Comparison of ENCODE assay signal across 19 cellular contexts in the genomic region with DNA sequence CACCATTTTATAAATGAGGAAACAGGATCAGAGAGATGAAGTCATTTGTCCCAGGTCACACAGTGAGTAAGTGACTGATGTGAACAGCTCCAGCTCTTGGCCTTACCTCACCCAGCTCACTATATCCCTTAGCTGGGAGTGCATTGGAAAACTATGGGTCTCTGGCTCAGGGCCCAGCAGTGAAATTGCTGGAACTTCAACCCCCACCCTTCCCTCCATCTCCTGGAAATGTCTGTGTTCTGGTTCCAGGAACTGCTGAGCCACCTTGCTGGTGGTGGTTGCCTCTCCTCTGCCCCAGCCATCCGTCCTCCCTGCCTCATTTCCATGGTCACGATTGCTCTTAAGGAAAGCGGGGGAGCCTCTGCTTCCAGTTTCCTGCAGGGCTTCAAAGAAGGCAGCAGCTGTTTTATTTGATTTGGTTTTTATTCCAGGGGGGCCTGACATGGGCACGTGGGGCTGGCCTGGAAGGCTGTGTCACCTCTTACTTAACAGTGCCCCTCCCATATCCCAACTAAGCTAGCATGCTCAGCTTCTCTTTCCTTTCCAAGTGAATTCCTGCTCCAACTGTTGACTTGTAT. TPM values are rescaled to one million over a fixed set of nuclear protein-coding genes. Genes with fewer than 3 reads are reported as not detected.
DNase-seq lines count a peak whose midpoint lies in the region; ATAC-seq, FAIRE-seq and TF ChIP-seq lines count a peak whose summit lies in the region.
"Had no signal": no experiment of that assay in that cellular context is flagged by ENCODE, and none has a peak within 500 bp of the region (broad histone marks: within the 10 kb centered on the region; RNA-seq: fewer than 3 reads in every experiment).

No MANE protein-coding gene starts in this region.

- H3K4me3 Mint-ChIP-seq in astrocyte (ENCODE audit: unreplicated experiment), result no peak overlapping the region
- no peak overlapping the region for H3K4me3 Mint-ChIP-seq in T-helper 17 cell
- no peak overlapping the region for H3K4me3 Mint-ChIP-seq in activated T-helper 1 cell treated with anti-CD3 and anti-CD28 coated beads, Interleukin-12 subunit alpha, Interleukin-12 subunit beta, Interleukin-2, Interleukin-4 antibody, amounts not matched to agents 30 ng/mL and 10 ng/mL and 1 ng/mL, durations not matched to agents 14 hours and 24 hours and 36 hours
- H3K4me3 Mint-ChIP-seq: activated naive CD8-positive, alpha-beta T cell; memory B cell; T-cell had no signal

- H3K9me3 ChIP-seq in GM23248 (ENCODE audit: low read depth) (no peaks in the 10 kb centered on the region), astrocyte (ENCODE audit: insufficient read depth, low read depth, low read length) (no peaks in the 10 kb centered on the region), T-helper 17 cell (ENCODE audit: control insufficient read depth, low read length, poor library complexity, severe bottlenecking) (no peaks in the 10 kb centered on the region)
- H3K9me3 ChIP-seq: neutrophil had no signal

- H3K27me3 Mint-ChIP-seq in astrocyte (ENCODE audit: low read depth, unreplicated experiment) (no peaks in the 10 kb centered on the region), T-helper 17 cell (peaks cover 6% of the 10 kb centered on the region)
- no peaks in the 10 kb centered on the region for H3K27me3 Mint-ChIP-seq in activated T-helper 1 cell treated with anti-CD3 and anti-CD28 coated beads, Interleukin-12 subunit alpha, Interleukin-12 subunit beta, Interleukin-2, Interleukin-4 antibody, amounts not matched to agents 30 ng/mL and 10 ng/mL and 1 ng/mL, durations not matched to agents 14 hours and 24 hours and 36 hours (ENCODE audit: insufficient read depth)
- H3K27me3 Mint-ChIP-seq: T-cell had no signal

- H4K20me1 ChIP-seq in GM23248 (ENCODE audit: insufficient read depth), result no peaks in the 10 kb centered on the region
- no peaks in the 10 kb centered on the region for H4K20me1 ChIP-seq in astrocyte (ENCODE audit: insufficient read depth, low read length)

- H3K79me2 ChIP-seq in GM23248 (ENCODE audit: insufficient read depth) (no peaks in the 10 kb centered on the region), astrocyte (ENCODE audit: insufficient read depth, low read length) (no peaks in the 10 kb centered on the region)

- H3K9me3 Mint-ChIP-seq in astrocyte (ENCODE audit: unreplicated experiment), result no peaks in the 10 kb centered on the region
- no peaks in the 10 kb centered on the region for H3K9me3 Mint-ChIP-seq in activated T-helper 1 cell treated with anti-CD3 and anti-CD28 coated beads, Interleukin-12 subunit alpha, Interleukin-12 subunit beta, Interleukin-2, Interleukin-4 antibody, amounts not matched to agents 30 ng/mL and 10 ng/mL and 1 ng/mL, durations not matched to agents 14 hours and 24 hours and 36 hours
- H3K9me3 Mint-ChIP-seq: T-cell had no signal

- no peaks in the 10 kb centered on the region for H3K36me3 Mint-ChIP-seq in astrocyte (ENCODE audit: low read depth, unreplicated experiment)
- no peaks in the 10 kb centered on the region for H3K36me3 Mint-ChIP-seq in T-helper 17 cell (ENCODE audit: low read depth)
- no peaks in the 10 kb centered on the region for H3K36me3 Mint-ChIP-seq in activated T-helper 1 cell treated with anti-CD3 and anti-CD28 coated beads, Interleukin-12 subunit alpha, Interleukin-12 subunit beta, Interleukin-2, Interleukin-4 antibody, amounts not matched to agents 30 ng/mL and 10 ng/mL and 1 ng/mL, durations not matched to agents 14 hours and 24 hours and 36 hours (ENCODE audit: low read depth)
- H3K36me3 Mint-ChIP-seq: activated naive CD8-positive, alpha-beta T cell; T-cell had no signal

- H3K27ac ChIP-seq in GM23248, result no peak overlapping the region
- H3K27ac ChIP-seq in astrocyte (ENCODE audit: low read depth, low read length), result no peak overlapping the region
- H3K27ac ChIP-seq: KMS-11, neutrophil had no signal

- peaks cover 5% of the 10 kb centered on the region for H3K4me1 Mint-ChIP-seq in astrocyte (ENCODE audit: low read depth, unreplicated experiment)
- no peaks in the 10 kb centered on the region for H3K4me1 Mint-ChIP-seq in T-helper 17 cell
- no peaks in the 10 kb centered on the region for H3K4me1 Mint-ChIP-seq in activated T-helper 1 cell treated with anti-CD3 and anti-CD28 coated beads, Interleukin-12 subunit alpha, Interleukin-12 subunit beta, Interleukin-2, Interleukin-4 antibody, amounts not matched to agents 30 ng/mL and 10 ng/mL and 1 ng/mL, durations not matched to agents 14 hours and 24 hours and 36 hours (ENCODE audit: low read depth)
- H3K4me1 Mint-ChIP-seq: memory B cell, T-cell had no signal

- H3K9ac ChIP-seq in GM23248 (no peak overlapping the region), astrocyte (ENCODE audit: low read length) (no peak overlapping the region)
- H3K9ac ChIP-seq: KMS-11 had no signal

- no peaks in the 10 kb centered on the region for H3K9me2 ChIP-seq in GM23248 (ENCODE audit: insufficient read depth)

- intact Hi-C loops in Right ventricle myocardium superior (cut with DNase I), result no loop called here
- intact Hi-C loops in activated T-helper 1 cell treated with anti-CD3 and anti-CD28 coated beads, Interleukin-12 subunit alpha, Interleukin-12 subunit beta, Interleukin-2, Interleukin-4 antibody, amounts not matched to agents 30 ng/mL and 10 ng/mL and 1 ng/mL, durations not matched to agents 14 hours and 24 hours and 36 hours (cut with micrococcal nuclease), result no loop called here

- peak; percentile 79 for ATAC-seq in Right ventricle myocardium superior (ENCODE audit: poor library complexity)
- ATAC-seq in omental fat pad (ENCODE audit: low FRiP score), result peak; percentile 86
- ATAC-seq in T-helper 17 cell, result no peak
- ATAC-seq: activated CD4-positive, CD25-positive, alpha-beta regulatory T cell treated with anti-CD3 and anti-CD28 coated beads, Interleukin-2, amount 50 U/mL, for 24 hours; T-cell had no signal

- H3K36me3 ChIP-seq in GM23248 (ENCODE audit: low read depth) (no peaks in the 10 kb centered on the region), astrocyte (ENCODE audit: insufficient read depth, low read length) (no peaks in the 10 kb centered on the region)
- H3K36me3 ChIP-seq: neutrophil had no signal

- H3K27ac Mint-ChIP-seq in astrocyte (ENCODE audit: unreplicated experiment) (peak overlapping the region; percentile 26), T-helper 17 cell (no peak overlapping the region)
- no peak overlapping the region for H3K27ac Mint-ChIP-seq in activated T-helper 1 cell treated with anti-CD3 and anti-CD28 coated beads, Interleukin-12 subunit alpha, Interleukin-12 subunit beta, Interleukin-2, Interleukin-4 antibody, amounts not matched to agents 30 ng/mL and 10 ng/mL and 1 ng/mL, durations not matched to agents 14 hours and 24 hours and 36 hours
- H3K27ac Mint-ChIP-seq: activated naive CD8-positive, alpha-beta T cell; memory B cell; T-cell had no signal

- 22 to 34% methylated on average over 4 of the region's 4 CpGs for WGBS in GM23248 (ENCODE audit: low coverage in 1 of 2, low lambda C conversion rate in 2 of 2, missing lambda C conversion rate in 2 of 2), 2 experiments

- DNase-seq in GM23248, result peak; percentile 14
- peak; percentile 25 for DNase-seq in astrocyte (ENCODE audit: low read depth)
- DNase-seq in Right ventricle myocardium superior, result peak; percentile 54
- DNase-seq in omental fat pad (ENCODE audit: low spot score), result no peak
- no peak for DNase-seq in T-helper 17 cell
- DNase-seq in activated T-helper 1 cell treated with anti-CD3 and anti-CD28 coated beads, Interleukin-12 subunit alpha, Interleukin-12 subunit beta, Interleukin-2, Interleukin-4 antibody, amounts not matched to agents 30 ng/mL and 10 ng/mL and 1 ng/mL, durations not matched to agents 14 hours and 24 hours and 36 hours (ENCODE audit: low spot score), result no peak
- no peak for DNase-seq in stimulated activated CD4-positive, alpha-beta T cell treated with anti-CD3 and anti-CD28 coated beads, Interleukin-4, amount 100 ng/mL, for 24 hours
- DNase-seq in NCI-H128 (lab: John Stamatoyannopoulos, UW; ENCODE audit: unreplicated experiment), result no peak
- DNase-seq: activated CD8-positive, alpha-beta memory T cell treated with anti-CD3 and anti-CD28 coated beads, Interleukin-2, amount 50 U/mL, for 48 hours; erythroblast; NCI-H1694 treated with DMSO at 0.1 percent for 48 hours; NCI-H524 treated with DMSO at 0.1 percent for 48 hours; T-cell had no signal

- 0 out of 2 replicates have a peak overlapping the region, but pooled peaks have one; percentile 15 for H2AFZ ChIP-seq in GM23248
- H2AFZ ChIP-seq in astrocyte (ENCODE audit: low read depth, low read length), result no peak overlapping the region

- H3F3A ChIP-seq in GM23248 (ENCODE audit: insufficient read depth), result no peaks in the 10 kb centered on the region

- in situ Hi-C loops in GM23248 (cut with MboI), result no loop called here

- no peak overlapping the region for H3K4me3 ChIP-seq in GM23248
- no peak overlapping the region for H3K4me3 ChIP-seq in astrocyte (ENCODE audit: insufficient read depth, low read depth, low read length)

- no peaks in the 10 kb centered on the region for H3K27me3 ChIP-seq in GM23248 (replicated peaks; ENCODE audit: insufficient read depth)
- H3K27me3 ChIP-seq in astrocyte (ENCODE audit: insufficient read depth, low read length), result no peaks in the 10 kb centered on the region
- H3K27me3 ChIP-seq: neutrophil had no signal

- no peak overlapping the region for H3K4me2 ChIP-seq in GM23248 (ENCODE audit: unreplicated experiment)
- no peak overlapping the region for H3K4me2 ChIP-seq in astrocyte (ENCODE audit: low read length)
- H3K4me2 ChIP-seq: KMS-11 had no signal

- H3K4me1 ChIP-seq in GM23248 (ENCODE audit: insufficient read depth), result no peaks in the 10 kb centered on the region
- no peaks in the 10 kb centered on the region for H3K4me1 ChIP-seq in astrocyte (ENCODE audit: insufficient read depth, low read length)

- no peak for TF ChIP-seq CTCF in astrocyte (IDR thresholded peaks at IDR 0.05; ENCODE audit: insufficient read depth, low read depth, low read length)
- TF ChIP-seq CTCF in omental fat pad (IDR thresholded peaks at IDR 0.05), result no peak

- no peak for FAIRE-seq in astrocyte (lab: Jason Lieb, UNC)
- FAIRE-seq: H54 had no signal

RNA-seq across cellular contexts. Expression of gene CSTF3, which starts 46.2 kb away (rescaled TPM):
- total RNA-seq in GM23248 (2014; rRNA removed; shearing (Covaris generic)), result 11.1 and 15.7 TPM in 2 replicates
- 29.0 and 29.6 TPM in 2 replicates for polyA plus RNA-seq in GM23248 (2016; fragmentation: Nextera tagmentation; extraction: Ambion mirVana)
- total RNA-seq in astrocyte, result 46.5 and 47.5 TPM in 2 replicates
- total RNA-seq in Right ventricle myocardium superior, result 9.6 TPM
- 10 to 100 TPM in 2 of 4 donors, 1 to 10 TPM in 2; 7.9 to 22.1 (median 11.4) TPM for total RNA-seq in omental fat pad
- 10 to 100 TPM; 12.0 to 16.8 TPM for total RNA-seq in T-helper 17 cell
- 34.9 and 36.5 TPM in 2 replicates for total RNA-seq in activated T-helper 1 cell treated with anti-CD3 and anti-CD28 coated beads, Interleukin-12 subunit alpha, Interleukin-12 subunit beta, Interleukin-2, Interleukin-4 antibody, amounts not matched to agents 30 ng/mL and 10 ng/mL and 1 ng/mL, durations not matched to agents 14 hours and 24 hours and 36 hours

RNA-seq across cellular contexts. Expression of gene HIPK3, which starts 49.7 kb away (rescaled TPM):
- total RNA-seq in GM23248 (2014; rRNA removed; shearing (Covaris generic)), result 72.1 and 82.9 TPM in 2 replicates
- 16.5 and 17.8 TPM in 2 replicates for polyA plus RNA-seq in GM23248 (2016; fragmentation: Nextera tagmentation; extraction: Ambion mirVana)
- total RNA-seq in astrocyte, result 73.2 and 78.5 TPM in 2 replicates
- total RNA-seq in Right ventricle myocardium superior, result 294 TPM
- 100 to 1,000 TPM; 233 to 345 (median 278) TPM for total RNA-seq in omental fat pad
- total RNA-seq in T-helper 17 cell, result 10 to 100 TPM; 59.7 to 64.1 TPM
- 37.7 and 38.8 TPM in 2 replicates for total RNA-seq in activated T-helper 1 cell treated with anti-CD3 and anti-CD28 coated beads, Interleukin-12 subunit alpha, Interleukin-12 subunit beta, Interleukin-2, Interleukin-4 antibody, amounts not matched to agents 30 ng/mL and 10 ng/mL and 1 ng/mL, durations not matched to agents 14 hours and 24 hours and 36 hours

Comparison
In these comparisons a context has a peak if more than half of its experiments do, and no peak if none do; other contexts are left out.
1. DNase-seq: peak in GM23248 (single experiment), astrocyte (single experiment) and Right ventricle myocardium superior (single experiment); none in omental fat pad (single experiment), T-helper 17 cell (0 of 3), activated T-helper 1 cell treated with anti-CD3 and anti-CD28 coated beads, Interleukin-12 subunit alpha, Interleukin-12 subunit beta, Interleukin-2, Interleukin-4 antibody, amounts not matched to agents 30 ng/mL and 10 ng/mL and 1 ng/mL, durations not matched to agents 14 hours and 24 hours and 36 hours (single experiment), stimulated activated CD4-positive, alpha-beta T cell treated with anti-CD3 and anti-CD28 coated beads, Interleukin-4, amount 100 ng/mL, for 24 hours (single experiment) and NCI-H128 (single experiment).